17 cellular contexts compared by ENCODE assay signal in genomic region chr17:80026359-80027042, GRCh38. TPM values are rescaled to one million over a fixed set of nuclear protein-coding genes. Genes with fewer than 3 reads are reported as not detected.
DNase-seq lines count a peak whose midpoint lies in the region; ATAC-seq and TF ChIP-seq lines count a peak whose summit lies in the region.
"Had no signal": no experiment of that assay in that cellular context is flagged by ENCODE, and none has a peak within 500 bp of the region (broad histone marks: within the 10 kb centered on the region; RNA-seq: fewer than 3 reads in every experiment).

No MANE protein-coding gene starts in this region.

- no peak overlapping the region for H3K4me2 ChIP-seq in osteoblast (ENCODE audit: insufficient read depth, low read length)

- no peaks in the 10 kb centered on the region for H3K36me3 ChIP-seq in osteoblast (ENCODE audit: insufficient read depth, low read length)
- H3K36me3 ChIP-seq: cardiac muscle cell had no signal

- H3K4me3 ChIP-seq in osteoblast (ENCODE audit: insufficient read depth, low read length) = no peak overlapping the region
- H3K4me3 ChIP-seq: cardiac muscle cell, SK-N-MC had no signal

- peaks cover 23% of the 10 kb centered on the region for H3K4me1 ChIP-seq in osteoblast (ENCODE audit: insufficient read depth, low read length)

- peaks cover 50% of the 10 kb centered on the region for H4K20me1 ChIP-seq in osteoblast (ENCODE audit: insufficient read depth, low read length)

- H3K27ac ChIP-seq in osteoblast (ENCODE audit: low read depth, low read length) = no peak overlapping the region
- H3K27ac ChIP-seq: cardiac muscle cell, SK-N-MC had no signal

- H3K27me3 ChIP-seq in osteoblast (ENCODE audit: insufficient read depth, low read length) = no peaks in the 10 kb centered on the region
- H3K27me3 ChIP-seq: cardiac muscle cell had no signal

- no peaks in the 10 kb centered on the region for H3K9me3 ChIP-seq in osteoblast (ENCODE audit: low read depth, low read length)

- in situ Hi-C loops in GM13977 (cut with MboI; ENCODE audit: low pct_unique_long_range_greater_than_20kb, low sequenced_read_pairs, unreplicated experiment) = no loop called here

- no peak overlapping the region for H2AFZ ChIP-seq in osteoblast (ENCODE audit: low read length)

- no peak for TF ChIP-seq CTCF in osteoblast (IDR thresholded peaks at IDR 0.05; ENCODE audit: extremely low read depth, low read depth, low read length)
- no peak for TF ChIP-seq CTCF in GM13977 (IDR thresholded peaks at IDR 0.05; ENCODE audit: extremely low read depth, insufficient read depth, missing control alignments)

- DNase-seq in DMS53 treated with DMSO at 0.1 percent for 48 hours (lab: John Stamatoyannopoulos, UW; ENCODE audit: unreplicated experiment) (peak; percentile 29), NCI-H2107 (lab: John Stamatoyannopoulos, UW) (peak; percentile 59), amniotic epithelial cell (ENCODE audit: low read depth) (peak; percentile 7), osteoblast (ENCODE audit: insufficient read length, low spot score, missing footprints) (peak; percentile 57), GM13977 (ENCODE audit: low spot score) (no peak)
- DNase-seq in stimulated activated CD4-positive, alpha-beta T cell treated with anti-CD3 and anti-CD28 coated beads, Interleukin-2, amount 100 ng/mL, for 24 hours = no peak
- DNase-seq: activated CD4-positive, alpha-beta T cell treated with anti-CD3 and anti-CD28 coated beads, Interleukin-2, amount 50 U/mL, for 1 hour; activated T-cell treated with anti-CD3 and anti-CD28 coated beads, Interleukin-2, amount 50 U/mL, for 1 hour; effector CD4-positive, alpha-beta T cell; kidney; MV-4-11 had no signal

- H3K79me2 ChIP-seq in osteoblast (ENCODE audit: insufficient read depth, low read length) = peaks cover 62% of the 10 kb centered on the region

- no peak for ATAC-seq in GM19324 (IDR thresholded peaks at IDR 0.05; ENCODE audit: low FRiP score, unreplicated experiment)
- ATAC-seq in HG03280 (IDR thresholded peaks at IDR 0.05; ENCODE audit: unreplicated experiment) = no peak
- ATAC-seq: Panc1, sciatic nerve had no signal

RNA-seq across cellular contexts. Expression of gene TBC1D16, which starts 9.2 kb away (rescaled TPM):
- total RNA-seq in osteoblast = 63.1 and 68.8 TPM in 2 replicates

RNA-seq across cellular contexts. Expression of gene CCDC40, which starts 9.9 kb away (rescaled TPM):
- total RNA-seq in osteoblast = 8.3 and 11.8 TPM in 2 replicates

Comparison
In these comparisons a context has a peak if more than half of its experiments do, and no peak if none do; other contexts are left out.
1. DNase-seq: peak in DMS53 treated with DMSO at 0.1 percent for 48 hours (single experiment), NCI-H2107 (single experiment), amniotic epithelial cell (single experiment) and osteoblast (single experiment); none in stimulated activated CD4-positive, alpha-beta T cell treated with anti-CD3 and anti-CD28 coated beads, Interleukin-2, amount 100 ng/mL, for 24 hours (0 of 2) and GM13977 (single experiment).